In the genomic region with DNA sequence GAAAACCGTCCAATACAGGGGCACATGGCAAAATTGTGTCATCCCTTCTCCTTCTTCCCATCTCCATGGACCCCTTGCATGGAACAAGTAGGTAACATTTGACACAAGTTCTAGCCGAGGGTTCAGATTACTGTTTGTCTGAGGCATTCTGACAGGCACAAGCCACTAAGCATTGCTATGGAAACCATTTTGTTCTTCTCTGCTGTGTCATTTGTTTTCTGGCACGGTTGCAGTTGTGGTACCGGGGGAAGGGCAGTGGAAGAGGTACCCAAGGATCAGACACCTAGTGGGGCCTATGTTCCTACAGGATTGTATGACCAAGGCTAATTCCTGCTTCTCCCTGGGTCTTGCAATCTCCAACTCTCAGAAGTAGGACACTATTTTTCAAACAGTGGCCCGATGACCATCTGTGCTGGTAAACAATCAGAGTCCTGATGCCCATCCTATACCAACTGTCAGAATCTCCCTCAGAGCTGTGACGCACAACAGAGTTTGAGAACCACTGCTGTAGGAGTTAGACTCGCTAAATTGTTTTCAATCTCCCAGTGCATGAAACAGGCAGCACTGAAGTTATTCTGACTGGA, we compare ENCODE assay signal across 25 cellular contexts.
A peak's percentile ranks its signal among the peaks of the same experiment; 100 is the strongest.
DNase-seq lines count a peak whose midpoint lies in the region; ATAC-seq and TF ChIP-seq lines count a peak whose summit lies in the region.
"Had no signal": no experiment of that assay in that cellular context is flagged by ENCODE, and none has a peak within 500 bp of the region (broad histone marks: within the 10 kb centered on the region; RNA-seq: fewer than 3 reads in every experiment).

No MANE protein-coding gene starts in this region.

- intact Hi-C loops in IMR-90 (cut with micrococcal nuclease) (no loop called here), CD14-positive monocyte (cut with micrococcal nuclease) (no loop called here)

- no peak overlapping the region for H4K8ac ChIP-seq in IMR-90 (ENCODE audit: low read depth in 2 of 2, low read length in 2 of 2)

- no peaks in the 10 kb centered on the region for H3K79me1 ChIP-seq in IMR-90 (ENCODE audit: low read depth in 1 of 2, low read length in 2 of 2)

- no peak overlapping the region for H2AK5ac ChIP-seq in IMR-90 (ENCODE audit: low read depth, low read length)

- no peaks in the 10 kb centered on the region for H3K27me3 ChIP-seq in IMR-90 (ENCODE audit: control insufficient read depth, insufficient read depth, low read length)
- H3K27me3 ChIP-seq: neutrophil, stomach, tibial artery had no signal

- H3K27ac Mint-ChIP-seq in CD14-positive monocyte = no peak overlapping the region
- H3K27ac Mint-ChIP-seq: activated naive CD4-positive, alpha-beta T cell treated with anti-CD3 and anti-CD28 coated beads, Interleukin-2, amount 50 U/mL, for 72 hours; activated T-helper 1 cell treated with anti-CD3 and anti-CD28 coated beads, Interleukin-12 subunit alpha, Interleukin-12 subunit beta, Interleukin-2, Interleukin-4 antibody, amounts not matched to agents 30 ng/mL and 10 ng/mL and 1 ng/mL, durations not matched to agents 14 hours and 24 hours and 36 hours; CD4-positive, CD25-positive, alpha-beta regulatory T cell; memory B cell had no signal

- no peak overlapping the region for H2BK120ac ChIP-seq in IMR-90 (ENCODE audit: low read depth, low read length)

- H3K14ac ChIP-seq in IMR-90 (replicated peaks; ENCODE audit: low read depth, low read length) = no peak overlapping the region

- H2AK9ac ChIP-seq in IMR-90 (replicated peaks; ENCODE audit: low read depth, low read length, poor library complexity) = no peak overlapping the region

- H3K4me3 Mint-ChIP-seq in CD14-positive monocyte = no peak overlapping the region
- H3K4me3 Mint-ChIP-seq: activated T-helper 1 cell treated with anti-CD3 and anti-CD28 coated beads, Interleukin-12 subunit alpha, Interleukin-12 subunit beta, Interleukin-2, Interleukin-4 antibody, amounts not matched to agents 30 ng/mL and 10 ng/mL and 1 ng/mL, durations not matched to agents 14 hours and 24 hours and 36 hours; CD4-positive, CD25-positive, alpha-beta regulatory T cell; memory B cell had no signal

- H2AFZ ChIP-seq in IMR-90 (replicated peaks; ENCODE audit: low read length, poor library complexity) = no peak overlapping the region

- dilution Hi-C loops in IMR-90 (cut with HindIII; ENCODE audit: low sequenced_read_pairs, unreplicated experiment) = no loop called here

- no TSS peak for BruUV-seq in IMR-90 (replicated peaks; lab: Mats Ljungman, UMichigan)

- no peak overlapping the region for H3K4me2 ChIP-seq in IMR-90 (ENCODE audit: low read depth, low read length)

- H3K36me3 Mint-ChIP-seq in CD14-positive monocyte = no peaks in the 10 kb centered on the region
- H3K36me3 Mint-ChIP-seq: activated naive CD4-positive, alpha-beta T cell treated with anti-CD3 and anti-CD28 coated beads, Interleukin-2, amount 50 U/mL, for 72 hours had no signal

- no peak overlapping the region for H3K18ac ChIP-seq in IMR-90 (ENCODE audit: low read depth, low read length)

- H4K5ac ChIP-seq in IMR-90 (ENCODE audit: low read depth, low read length) = no peak overlapping the region

- no peaks in the 10 kb centered on the region for H4K20me1 ChIP-seq in IMR-90 (ENCODE audit: insufficient read depth, low read length)

- in situ Hi-C loops in IMR-90 (cut with MboI; ENCODE audit: low sequenced_read_pairs) = no loop called here

- no peaks in the 10 kb centered on the region for H3K9me3 ChIP-seq in IMR-90 (ENCODE audit: control insufficient read depth, insufficient read depth, low read length)
- H3K9me3 ChIP-seq: neutrophil, prostate gland, stomach, tibial artery had no signal

- POLR2A ChIA-PET in IMR-90 (lab: Charles Lee; ENCODE audit: unreplicated experiment) = no interaction called here

- H2BK20ac ChIP-seq in IMR-90 (ENCODE audit: low read depth, low read length) = no peak overlapping the region

- no peaks in the 10 kb centered on the region for H3K4me1 Mint-ChIP-seq in CD14-positive monocyte

- no peak overlapping the region for H4K91ac ChIP-seq in IMR-90 (ENCODE audit: insufficient read depth, low read depth, low read length)

- no peaks in the 10 kb centered on the region for H3K27me3 Mint-ChIP-seq in CD14-positive monocyte (ENCODE audit: low read depth in 3 of 3)
- H3K27me3 Mint-ChIP-seq: CD4-positive, CD25-positive, alpha-beta regulatory T cell; memory B cell had no signal

- CTCF ChIA-PET in IMR-90 (lab: Yijun Ruan, JAX) = no interaction called here

- no peak for TF ChIP-seq RAD21 in IMR-90 (IDR thresholded peaks at IDR 0.05; ENCODE audit: low read length)

- no peak overlapping the region for H3K56ac ChIP-seq in IMR-90 (ENCODE audit: extremely low read depth, insufficient read depth, low read length)

- H3K4ac ChIP-seq in IMR-90 (ENCODE audit: low read depth, low read length) = no peak overlapping the region

- no peaks in the 10 kb centered on the region for H3K9me1 ChIP-seq in IMR-90 (ENCODE audit: insufficient read depth, low read length)

- DNase-seq in COR-L47 (lab: John Stamatoyannopoulos, UW) = peak; percentile 18
- DNase-seq in IMR-90 = no peak
- DNase-seq in NCI-H2196 treated with DMSO at 0.1 percent for 48 hours (lab: John Stamatoyannopoulos, UW; ENCODE audit: unreplicated experiment) = peak; percentile 6
- peak; percentile 40 for DNase-seq in inferior parietal cortex (ENCODE audit: extremely low spot score)
- DNase-seq in activated T-cell treated with anti-CD3 and anti-CD28 coated beads for 4 hours = no peak
- DNase-seq in CD14-positive monocyte (ENCODE audit: low spot score) = no peak
- no peak for DNase-seq in NCI-H524 treated with DMSO at 0.1 percent for 48 hours (lab: John Stamatoyannopoulos, UW)
- DNase-seq: activated CD4-positive, alpha-beta T cell treated with anti-CD3 and anti-CD28 coated beads, Interleukin-2, amount 50 U/mL, for 1 hour; aorta; CD4-positive, CD25-positive, alpha-beta regulatory T cell; central memory CD4-positive, alpha-beta T cell; glutamatergic neuron; NCI-H1436; NCI-H226; SHP77 treated with DMSO at 0.1 percent for 48 hours; stomach; T-helper 9 cell; tibial artery; WERI-Rb-1 had no signal

- TF ChIP-seq CTCF in IMR-90 (conservative IDR thresholded peaks at IDR 0.05; ENCODE audit: low read depth, low read length) = no peak
- TF ChIP-seq CTCF in CD14-positive monocyte (IDR thresholded peaks at IDR 0.05) = no peak

- TF ChIP-seq POLR2A in IMR-90 (IDR thresholded peaks at IDR 0.05; ENCODE audit: low read depth, low read length) = no peak

- peaks cover 6% of the 10 kb centered on the region for H3K4me1 ChIP-seq in IMR-90 (ENCODE audit: control insufficient read depth, insufficient read depth, low read length)
- H3K4me1 ChIP-seq: prostate gland, stomach, tibial artery had no signal

- H3K27ac ChIP-seq in IMR-90 (ENCODE audit: insufficient read depth, low read length) = no peak overlapping the region
- H3K27ac ChIP-seq: neutrophil, prostate gland, stomach, tibial artery, WERI-Rb-1 had no signal

- peak; percentile 44 for ATAC-seq in IMR-90 (ENCODE audit: low read depth)
- ATAC-seq: activated naive CD4-positive, alpha-beta T cell treated with anti-CD3 and anti-CD28 coated beads, Interleukin-2, amount 50 U/mL, for 72 hours; Panc1 had no signal

- H3K4me3 ChIP-seq in IMR-90 (ENCODE audit: insufficient read depth, low read depth, low read length) = no peak overlapping the region
- H3K4me3 ChIP-seq: prostate gland, stomach, tibial artery had no signal

- H3K9me3 Mint-ChIP-seq in CD14-positive monocyte = peaks cover 0 to 2% (median 0%) of the 10 kb centered on the region in 7 donors
- H3K9me3 Mint-ChIP-seq: activated T-helper 1 cell treated with anti-CD3 and anti-CD28 coated beads, Interleukin-12 subunit alpha, Interleukin-12 subunit beta, Interleukin-2, Interleukin-4 antibody, amounts not matched to agents 30 ng/mL and 10 ng/mL and 1 ng/mL, durations not matched to agents 14 hours and 24 hours and 36 hours; CD4-positive, CD25-positive, alpha-beta regulatory T cell; memory B cell had no signal

- no peak overlapping the region for H3K23ac ChIP-seq in IMR-90 (ENCODE audit: low read depth, low read length)

- H3K36me3 ChIP-seq in IMR-90 (ENCODE audit: control insufficient read depth, insufficient read depth, low read length) = no peaks in the 10 kb centered on the region
- H3K36me3 ChIP-seq: neutrophil, prostate gland, stomach, tibial artery, WERI-Rb-1 had no signal

- no peak overlapping the region for H2BK15ac ChIP-seq in IMR-90 (ENCODE audit: low read depth, low read length)

- WGBS in IMR-90 (ENCODE audit: extremely low coverage in 2 of 2, insufficient read length in 1 of 2), 2 experiments = no CpG with 5 or more reads among the region's 7 CpGs

- no peak overlapping the region for H3K9ac ChIP-seq in IMR-90 (ENCODE audit: low read depth, low read length)

- no peak overlapping the region for H2BK5ac ChIP-seq in IMR-90 (ENCODE audit: low read depth, low read length, poor library complexity, severe bottlenecking)

TF ChIP-seq in IMR-90, 13 proteins besides CTCF, POLR2A, EP300 and RAD21 (continues in another document):
- TF ChIP-seq MAFK (IDR thresholded peaks at IDR 0.05; ENCODE audit: low read depth, low read length) (no peak), CHD1 (IDR thresholded peaks at IDR 0.05; ENCODE audit: low read depth, low read length) (no peak), MAZ (IDR thresholded peaks at IDR 0.05; ENCODE audit: borderline replicate concordance, low read depth, low read length) (no peak), MXI1 (IDR thresholded peaks at IDR 0.05; ENCODE audit: borderline replicate concordance, low read depth, low read length) (no peak), BHLHE40 (IDR thresholded peaks at IDR 0.05; ENCODE audit: low read depth, low read length) (no peak), CEBPB (IDR thresholded peaks at IDR 0.05; ENCODE audit: low read depth, low read length) (no peak), RFX5 (IDR thresholded peaks at IDR 0.05; ENCODE audit: low read depth, low read length) (no peak)
- TF ChIP-seq, protein P1, sequence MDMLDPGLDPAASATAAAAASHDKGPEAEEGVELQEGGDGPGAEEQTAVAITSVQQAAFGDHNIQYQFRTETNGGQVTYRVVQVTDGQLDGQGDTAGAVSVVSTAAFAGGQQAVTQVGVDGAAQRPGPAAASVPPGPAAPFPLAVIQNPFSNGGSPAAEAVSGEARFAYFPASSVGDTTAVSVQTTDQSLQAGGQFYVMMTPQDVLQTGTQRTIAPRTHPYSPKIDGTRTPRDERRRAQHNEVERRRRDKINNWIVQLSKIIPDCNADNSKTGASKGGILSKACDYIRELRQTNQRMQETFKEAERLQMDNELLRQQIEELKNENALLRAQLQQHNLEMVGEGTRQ (IDR thresholded peaks at IDR 0.05; ENCODE audit: low read depth, low read length) = no peak
- TF ChIP-seq, protein P2, sequence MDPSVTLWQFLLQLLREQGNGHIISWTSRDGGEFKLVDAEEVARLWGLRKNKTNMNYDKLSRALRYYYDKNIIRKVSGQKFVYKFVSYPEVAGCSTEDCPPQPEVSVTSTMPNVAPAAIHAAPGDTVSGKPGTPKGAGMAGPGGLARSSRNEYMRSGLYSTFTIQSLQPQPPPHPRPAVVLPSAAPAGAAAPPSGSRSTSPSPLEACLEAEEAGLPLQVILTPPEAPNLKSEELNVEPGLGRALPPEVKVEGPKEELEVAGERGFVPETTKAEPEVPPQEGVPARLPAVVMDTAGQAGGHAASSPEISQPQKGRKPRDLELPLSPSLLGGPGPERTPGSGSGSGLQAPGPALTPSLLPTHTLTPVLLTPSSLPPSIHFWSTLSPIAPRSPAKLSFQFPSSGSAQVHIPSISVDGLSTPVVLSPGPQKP (IDR thresholded peaks at IDR 0.05; ENCODE audit: borderline replicate concordance, low read depth, low read length) = no peak

Comparison
In these comparisons a context has a peak if more than half of its experiments do, and no peak if none do; other contexts are left out.
1. DNase-seq: peak in COR-L47 (single experiment), NCI-H2196 treated with DMSO at 0.1 percent for 48 hours (single experiment) and inferior parietal cortex (single experiment); none in IMR-90 (single experiment), activated T-cell treated with anti-CD3 and anti-CD28 coated beads for 4 hours (single experiment), CD14-positive monocyte (single experiment) and NCI-H524 treated with DMSO at 0.1 percent for 48 hours (single experiment).